In genomic region chr17:48053758-48054237, GRCh38 we compare ENCODE assay signal across 8 cellular contexts. TPM values are rescaled to one million over a fixed set of nuclear protein-coding genes. Genes with fewer than 3 reads are reported as not detected.
DNase-seq lines count a peak whose midpoint lies in the region; ATAC-seq and TF ChIP-seq lines count a peak whose summit lies in the region.
"Had no signal": no experiment of that assay in that cellular context is flagged by ENCODE, and none has a peak within 500 bp of the region (broad histone marks: within the 10 kb centered on the region; RNA-seq: fewer than 3 reads in every experiment).

No MANE protein-coding gene starts in this region.

- peaks cover 94% of the 10 kb centered on the region for H3K36me3 Mint-ChIP-seq in activated T-helper 17 cell treated with anti-CD3 and anti-CD28 coated beads, Interleukin-2, amount 50 U/mL, for 72 hours (ENCODE audit: low read depth)

- H3K27ac ChIP-seq in HUES64 (ENCODE audit: low read depth, low read length), result peak overlapping the region; percentile 87

- H3K27me3 Mint-ChIP-seq in activated T-helper 17 cell treated with anti-CD3 and anti-CD28 coated beads, Interleukin-2, amount 50 U/mL, for 72 hours, result no peaks in the 10 kb centered on the region
- H3K27me3 Mint-ChIP-seq in stimulated activated naive CD8-positive, alpha-beta T cell treated with anti-CD3 and anti-CD28 coated beads, Interleukin-15, amount 100 ng/mL, for 72 hours, result no peaks in the 10 kb centered on the region

- peaks cover 49% of the 10 kb centered on the region for H3K4me1 Mint-ChIP-seq in activated T-helper 17 cell treated with anti-CD3 and anti-CD28 coated beads, Interleukin-2, amount 50 U/mL, for 72 hours
- peaks cover 95% of the 10 kb centered on the region for H3K4me1 Mint-ChIP-seq in stimulated activated naive CD8-positive, alpha-beta T cell treated with anti-CD3 and anti-CD28 coated beads, Interleukin-15, amount 100 ng/mL, for 72 hours

- H3K4me3 Mint-ChIP-seq in activated T-helper 17 cell treated with anti-CD3 and anti-CD28 coated beads, Interleukin-2, amount 50 U/mL, for 72 hours, result peak overlapping the region; percentile 85
- H3K4me3 Mint-ChIP-seq in stimulated activated naive CD8-positive, alpha-beta T cell treated with anti-CD3 and anti-CD28 coated beads, Interleukin-15, amount 100 ng/mL, for 72 hours, result peak overlapping the region; percentile 86 to 95

- no peak for DNase-seq in stimulated activated naive CD8-positive, alpha-beta T cell treated with anti-CD3 and anti-CD28 coated beads, Interleukin-15, amount 100 ng/mL, for 72 hours
- DNase-seq in T-helper 9 cell (no peak), GM10266 (ENCODE audit: extremely low spot score) (no peak), globus pallidus (ENCODE audit: low spot score) (no peak)
- DNase-seq: activated CD4-positive, alpha-beta T cell treated with anti-CD3 and anti-CD28 coated beads, Interleukin-2, amount 50 U/mL, for 1 hour had no signal

- H3K4me1 ChIP-seq in HUES64 (ENCODE audit: insufficient read depth, low read length), result peaks cover 47% of the 10 kb centered on the region

- 58% methylated on average over 6 of the region's 6 CpGs for WGBS in HUES64

- peak overlapping the region; percentile 65 for H3K27ac Mint-ChIP-seq in activated T-helper 17 cell treated with anti-CD3 and anti-CD28 coated beads, Interleukin-2, amount 50 U/mL, for 72 hours
- H3K27ac Mint-ChIP-seq in stimulated activated naive CD8-positive, alpha-beta T cell treated with anti-CD3 and anti-CD28 coated beads, Interleukin-15, amount 100 ng/mL, for 72 hours, result peak overlapping the region; percentile 91 to 92

- H3K9ac ChIP-seq in HUES64 (ENCODE audit: low read depth, low read length), result no peak overlapping the region

- ATAC-seq in activated T-helper 17 cell treated with anti-CD3 and anti-CD28 coated beads, Interleukin-2, amount 50 U/mL, for 72 hours (replicated peaks), result no peak
- no peak for ATAC-seq in stimulated activated naive CD8-positive, alpha-beta T cell treated with anti-CD3 and anti-CD28 coated beads, Interleukin-15, amount 100 ng/mL, for 72 hours

- H3K36me3 ChIP-seq in HUES64 (ENCODE audit: insufficient read depth, low read length), result peaks cover 55% of the 10 kb centered on the region

- no peaks in the 10 kb centered on the region for H3K9me3 Mint-ChIP-seq in activated T-helper 17 cell treated with anti-CD3 and anti-CD28 coated beads, Interleukin-2, amount 50 U/mL, for 72 hours
- H3K9me3 Mint-ChIP-seq in stimulated activated naive CD8-positive, alpha-beta T cell treated with anti-CD3 and anti-CD28 coated beads, Interleukin-15, amount 100 ng/mL, for 72 hours, result no peaks in the 10 kb centered on the region

- no peak for TF ChIP-seq CTCF in GM10266 (IDR thresholded peaks at IDR 0.05; ENCODE audit: control insufficient read depth, insufficient read depth, low read depth, missing control alignments)

- H3K4me3 ChIP-seq in HUES64 (ENCODE audit: low read length) (peak overlapping the region; percentile 25; the same call in 1 of the 2 replicates), iPS-18c (ENCODE audit: insufficient read depth, low read depth, low read length) (peak overlapping the region; percentile 20)

- H3K27me3 ChIP-seq in HUES64 (ENCODE audit: insufficient read depth, low read length), result no peaks in the 10 kb centered on the region

- H3K9me3 ChIP-seq in HUES64 (ENCODE audit: insufficient read depth, low read depth, low read length) (no peaks in the 10 kb centered on the region), iPS-18c (ENCODE audit: control insufficient read depth, insufficient read depth, low read length) (no peaks in the 10 kb centered on the region)

RNA-seq across cellular contexts. Expression of gene NFE2L1, which starts 5.6 kb away (rescaled TPM):
- polyA plus RNA-seq in HUES64 (2013, experiment 1 of 2), result 101 TPM
- 104 TPM for polyA plus RNA-seq in HUES64 (2013, experiment 2 of 2)
- total RNA-seq in activated T-helper 17 cell treated with anti-CD3 and anti-CD28 coated beads, Interleukin-2, amount 50 U/mL, for 72 hours, result 10 to 100 TPM; 77.7 to 91.8 TPM

RNA-seq across cellular contexts. Expression of gene COPZ2, which starts 16.2 kb away (rescaled TPM):
- polyA plus RNA-seq in HUES64 (2013, experiment 1 of 2), result 0.70 TPM
- 1.2 TPM for polyA plus RNA-seq in HUES64 (2013, experiment 2 of 2)
- total RNA-seq in activated T-helper 17 cell treated with anti-CD3 and anti-CD28 coated beads, Interleukin-2, amount 50 U/mL, for 72 hours, result 1 to 10 TPM; 1.3 to 2.0 TPM

RNA-seq across cellular contexts. Expression of gene CBX1, which starts 47.5 kb away (rescaled TPM):
- 153 TPM for polyA plus RNA-seq in HUES64 (2013, experiment 1 of 2)
- polyA plus RNA-seq in HUES64 (2013, experiment 2 of 2), result 173 TPM
- 10 to 100 TPM; 30.0 to 48.4 TPM for total RNA-seq in activated T-helper 17 cell treated with anti-CD3 and anti-CD28 coated beads, Interleukin-2, amount 50 U/mL, for 72 hours

RNA-seq across cellular contexts. Expression of gene SNX11, which starts 53.8 kb away (rescaled TPM):
- polyA plus RNA-seq in HUES64 (2013, experiment 1 of 2), result 15.4 TPM
- 16.5 TPM for polyA plus RNA-seq in HUES64 (2013, experiment 2 of 2)
- total RNA-seq in activated T-helper 17 cell treated with anti-CD3 and anti-CD28 coated beads, Interleukin-2, amount 50 U/mL, for 72 hours, result 10 to 100 TPM; 22.8 to 24.7 TPM
